ENCODE assay signal across 10 cellular contexts in genomic region chr3:149395107-149396089, GRCh38. TPM values are rescaled to one million over a fixed set of nuclear protein-coding genes. Genes with fewer than 3 reads are reported as not detected.
A peak's percentile ranks its signal among the peaks of the same experiment; 100 is the strongest.
DNase-seq lines count a peak whose midpoint lies in the region; ATAC-seq and TF ChIP-seq lines count a peak whose summit lies in the region.
"Had no signal": no experiment of that assay in that cellular context is flagged by ENCODE, and none has a peak within 500 bp of the region (broad histone marks: within the 10 kb centered on the region; RNA-seq: fewer than 3 reads in every experiment).

No MANE protein-coding gene starts in this region.

- peak in 2 of 3 experiments; percentile 4 to 45 for DNase-seq in NCI-H1417 (lab: John Stamatoyannopoulos, UW)
- DNase-seq in NCI-H1417 treated with DMSO at 0.1 percent for 48 hours (lab: John Stamatoyannopoulos, UW) = no peak
- peak; percentile 60 for DNase-seq in SHP77 treated with DMSO at 0.1 percent for 48 hours (lab: John Stamatoyannopoulos, UW)
- DNase-seq in left cardiac atrium = peak; percentile 60
- peak; percentile 96 for DNase-seq in smooth muscle cell of the brain vasculature (ENCODE audit: low read depth, low spot score)
- DNase-seq in T1000 (lab: John Stamatoyannopoulos, UW) = no peak
- DNase-seq in Caco-2 = no peak
- DNase-seq: ACHN, GOT3 had no signal

- H3K36me3 Mint-ChIP-seq in Caco-2 (ENCODE audit: insufficient read depth, unreplicated experiment) = no peaks in the 10 kb centered on the region
- no peaks in the 10 kb centered on the region for H3K36me3 Mint-ChIP-seq in stimulated activated memory B cell treated with anti-CD40 and anti-IgM and Interleukin-4, amounts not matched to agents 10 μg/mL and 1 μg/mL and 100 μg/mL, for 72 hours

- no peak overlapping the region for H3K4me3 Mint-ChIP-seq in Caco-2 (ENCODE audit: unreplicated experiment)
- no peak overlapping the region for H3K4me3 Mint-ChIP-seq in stimulated activated memory B cell treated with anti-CD40 and anti-IgM and Interleukin-4, amounts not matched to agents 10 μg/mL and 1 μg/mL and 100 μg/mL, for 72 hours

- intact Hi-C loops in left cardiac atrium (cut with DNase I) = loop anchor here in 1 of 2 donors (5.0 kb wide), 1 partner anchor 82 kb away; no protein-coding TSS in a partner anchor
- intact Hi-C loops in Caco-2 (cut with micrococcal nuclease; ENCODE audit: unreplicated experiment) = loop anchor here (2.0 to 10.0 kb wide), 2 partner anchors 55 to 441 kb away; no protein-coding TSS in a partner anchor

- H3K36me3 ChIP-seq in Caco-2 (ENCODE audit: control insufficient read depth, insufficient read depth, low read length) = no peaks in the 10 kb centered on the region

- no peak overlapping the region for H3K4me3 ChIP-seq in Caco-2 (ENCODE audit: low read depth, low read length)

- H3K4me1 Mint-ChIP-seq in Caco-2 (ENCODE audit: low read depth, unreplicated experiment) = peaks cover 26% of the 10 kb centered on the region
- no peaks in the 10 kb centered on the region for H3K4me1 Mint-ChIP-seq in stimulated activated memory B cell treated with anti-CD40 and anti-IgM and Interleukin-4, amounts not matched to agents 10 μg/mL and 1 μg/mL and 100 μg/mL, for 72 hours

- no peaks in the 10 kb centered on the region for H3K9me3 Mint-ChIP-seq in Caco-2 (ENCODE audit: unreplicated experiment)
- no peaks in the 10 kb centered on the region for H3K9me3 Mint-ChIP-seq in stimulated activated memory B cell treated with anti-CD40 and anti-IgM and Interleukin-4, amounts not matched to agents 10 μg/mL and 1 μg/mL and 100 μg/mL, for 72 hours

- H3K4me1 ChIP-seq in Caco-2 = peaks cover 8% of the 10 kb centered on the region

- 0 out of 2 replicates have a peak, but pooled peaks cover 1% of the 10 kb centered on the region for H3K9me3 ChIP-seq in Caco-2

- no peaks in the 10 kb centered on the region for H3K27me3 ChIP-seq in Caco-2 (replicated peaks; ENCODE audit: control insufficient read depth, insufficient read depth, low read length)

- POLR2A ChIA-PET in Caco-2 (lab: Charles Lee) = no interaction called here

- peak; percentile 59 to 73 for ATAC-seq in left cardiac atrium
- no peak for ATAC-seq in stimulated activated memory B cell treated with anti-CD40 and anti-IgM and Interleukin-4, amounts not matched to agents 10 μg/mL and 1 μg/mL and 100 μg/mL, for 72 hours

- no peak for TF ChIP-seq CTCF in Caco-2 (IDR thresholded peaks at IDR 0.05; ENCODE audit: insufficient read depth in 1 of 2, low read depth in 1 of 2, low read length in 1 of 2, severe bottlenecking in 1 of 2, unreplicated experiment in 1 of 2)

- CTCF ChIA-PET in Caco-2 (lab: Charles Lee) = interaction anchor here (1.0 kb wide), 1 partner anchor 95 kb away, joined by 3 read pairs; no protein-coding TSS in a partner anchor

- BruUV-seq in Caco-2 (replicated peaks; lab: Mats Ljungman, UMichigan) = no TSS peak

- H3K27me3 Mint-ChIP-seq in Caco-2 (ENCODE audit: insufficient read depth, unreplicated experiment) = no peaks in the 10 kb centered on the region
- H3K27me3 Mint-ChIP-seq in stimulated activated memory B cell treated with anti-CD40 and anti-IgM and Interleukin-4, amounts not matched to agents 10 μg/mL and 1 μg/mL and 100 μg/mL, for 72 hours = peaks cover 10% of the 10 kb centered on the region

- no peak overlapping the region for H3K27ac Mint-ChIP-seq in Caco-2 (ENCODE audit: unreplicated experiment)
- no peak overlapping the region for H3K27ac Mint-ChIP-seq in stimulated activated memory B cell treated with anti-CD40 and anti-IgM and Interleukin-4, amounts not matched to agents 10 μg/mL and 1 μg/mL and 100 μg/mL, for 72 hours

RNA-seq across cellular contexts. Expression of gene TM4SF1, which starts 17.9 kb away (rescaled TPM):
- total RNA-seq in left cardiac atrium = 100 to 1,000 TPM; 125 to 194 TPM
- 49.2 and 78.3 TPM in 2 replicates for total RNA-seq in Caco-2 (2022)

Comparison
In these comparisons a context has a peak if more than half of its experiments do, and no peak if none do; other contexts are left out.
1. DNase-seq: peak in NCI-H1417 (2 of 3), SHP77 treated with DMSO at 0.1 percent for 48 hours (single experiment), left cardiac atrium (single experiment) and smooth muscle cell of the brain vasculature (single experiment); none in NCI-H1417 treated with DMSO at 0.1 percent for 48 hours (single experiment), T1000 (single experiment) and Caco-2 (0 of 2).